ENCODE assay signal across 10 cellular contexts in the genomic region with DNA sequence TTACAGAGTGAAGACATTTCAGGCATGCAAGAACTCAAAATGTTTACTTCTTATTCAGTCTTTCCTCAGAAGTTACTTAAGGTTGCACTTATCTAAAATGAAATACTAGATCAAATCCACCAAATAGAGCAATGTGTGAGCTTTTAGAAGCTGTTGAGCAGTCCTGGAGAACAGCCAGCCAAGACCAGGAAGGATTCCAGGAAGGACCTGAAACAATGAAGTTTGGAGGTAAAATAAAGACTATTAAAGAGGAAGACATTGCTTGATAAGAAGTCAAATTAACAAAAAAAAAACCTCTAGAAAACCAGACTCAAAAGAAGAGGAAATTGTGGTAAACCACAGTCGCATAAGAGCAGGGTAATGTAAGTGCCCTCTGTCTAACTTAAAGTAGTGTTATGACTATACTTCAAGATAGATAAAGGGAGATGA.
A peak's percentile ranks its signal among the peaks of the same experiment; 100 is the strongest.
DNase-seq lines count a peak whose midpoint lies in the region; ATAC-seq and TF ChIP-seq lines count a peak whose summit lies in the region.
"Had no signal": no experiment of that assay in that cellular context is flagged by ENCODE, and none has a peak within 500 bp of the region (broad histone marks: within the 10 kb centered on the region; RNA-seq: fewer than 3 reads in every experiment).

No MANE protein-coding gene starts in this region.

- no peak overlapping the region for H3K27ac ChIP-seq in foreskin keratinocyte
- H3K27ac ChIP-seq in right lobe of liver: no peak overlapping the region

- TF ChIP-seq CTCF in GM06990 (IDR thresholded peaks at IDR 0.05; ENCODE audit: insufficient read depth, low read length, poor library complexity, severe bottlenecking) (no peak), HFFc6 (IDR thresholded peaks at IDR 0.05) (no peak), foreskin keratinocyte (conservative IDR thresholded peaks at IDR 0.05) (no peak), right lobe of liver (IDR thresholded peaks at IDR 0.05) (no peak)

- H3K9me3 Mint-ChIP-seq in HFFc6: no peaks in the 10 kb centered on the region

- WGBS in right lobe of liver (ENCODE audit: insufficient coverage, low coverage, low lambda C conversion rate, missing lambda C conversion rate): 23% methylated on average over 1 of the region's 1 CpG

- no peak for TF ChIP-seq POLR2A in right lobe of liver (IDR thresholded peaks at IDR 0.05)

- no peaks in the 10 kb centered on the region for H3K9me3 ChIP-seq in right lobe of liver

- H3K27me3 ChIP-seq in GM06990 (replicated peaks; ENCODE audit: control insufficient read depth, insufficient read depth, low read length) (no peaks in the 10 kb centered on the region; the same call in none of the 2 replicates), foreskin keratinocyte (no peaks in the 10 kb centered on the region), right lobe of liver (no peaks in the 10 kb centered on the region)

- peak; percentile 14 for DNase-seq in GM06990 (ENCODE audit: extremely low read depth, insufficient read length)
- DNase-seq in HFFc6: peak; percentile 18
- peak; percentile 12 to 84 for DNase-seq in NOMO-1 (lab: John Stamatoyannopoulos, UW; ENCODE audit: unreplicated experiment in 2 of 2)
- DNase-seq in foreskin keratinocyte: peak; percentile 40 to 54
- DNase-seq in right lobe of liver: no peak
- no peak for DNase-seq in COLO668 (lab: John Stamatoyannopoulos, UW; ENCODE audit: unreplicated experiment)
- no peak for DNase-seq in stimulated activated naive CD4-positive, alpha-beta T cell treated with Interleukin-2 at 50 U/mL for 16 hours (lab: John Stamatoyannopoulos, UW)
- no peak for DNase-seq in RKO (ENCODE audit: low spot score)
- DNase-seq: H7 had no signal

- ATAC-seq in foreskin keratinocyte (no peak), right lobe of liver (no peak)

- H3K36me3 Mint-ChIP-seq in HFFc6 (ENCODE audit: low read depth): no peaks in the 10 kb centered on the region

- H3K4me3 Mint-ChIP-seq in HFFc6: no peak overlapping the region; the same call in 1 of the 2 replicates
- H3K4me3 Mint-ChIP-seq: neural crest cell had no signal

- peaks cover 53% of the 10 kb centered on the region for H3K4me1 Mint-ChIP-seq in HFFc6 (ENCODE audit: low read depth)
- H3K4me1 Mint-ChIP-seq: neural crest cell had no signal

- H3K36me3 ChIP-seq in GM06990 (ENCODE audit: control insufficient read depth, insufficient read depth, low read length): no peaks in the 10 kb centered on the region
- no peaks in the 10 kb centered on the region for H3K36me3 ChIP-seq in right lobe of liver

- no peak overlapping the region for H3K27ac Mint-ChIP-seq in HFFc6

- H3K4me1 ChIP-seq in foreskin keratinocyte: peaks cover 13% of the 10 kb centered on the region
- no peaks in the 10 kb centered on the region for H3K4me1 ChIP-seq in right lobe of liver

- no peaks in the 10 kb centered on the region; the same call in 1 of the 2 replicates for H3K27me3 Mint-ChIP-seq in HFFc6 (ENCODE audit: insufficient read depth)

- H3K4me3 ChIP-seq in GM06990 (replicated peaks; ENCODE audit: low read depth, low read length) (no peak overlapping the region), right lobe of liver (no peak overlapping the region)

- intact Hi-C loops in right lobe of liver (cut with DNase I): no loop called here

Comparison
In these comparisons a context has a peak if more than half of its experiments do, and no peak if none do; other contexts are left out.
1. DNase-seq: peak in GM06990 (single experiment), HFFc6 (single experiment), NOMO-1 (2 of 2) and foreskin keratinocyte (2 of 2); none in right lobe of liver (0 of 3), COLO668 (single experiment), stimulated activated naive CD4-positive, alpha-beta T cell treated with Interleukin-2 at 50 U/mL for 16 hours (single experiment) and RKO (single experiment).